In the genomic region with DNA sequence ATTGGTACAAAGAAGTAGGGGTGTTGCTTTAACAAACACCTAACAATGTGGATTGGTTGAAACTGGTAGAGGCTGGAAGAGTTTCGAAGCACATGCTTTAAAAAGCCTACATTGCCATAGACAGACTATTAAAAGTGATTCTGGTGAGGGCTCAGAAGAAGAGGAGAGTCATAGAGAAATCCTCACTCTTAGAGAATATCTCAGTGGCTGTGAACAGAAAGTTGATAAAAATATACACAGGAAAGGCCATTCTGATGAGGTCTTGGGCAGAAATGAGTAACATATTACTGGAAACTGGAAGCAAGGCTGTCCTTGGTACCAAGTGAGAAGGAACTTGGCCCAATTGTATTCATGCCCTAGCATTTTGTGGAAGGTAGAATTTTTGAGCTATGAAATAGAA, we compare ENCODE assay signal across 14 cellular contexts.
DNase-seq lines count a peak whose midpoint lies in the region; ATAC-seq and TF ChIP-seq lines count a peak whose summit lies in the region.
"Had no signal": no experiment of that assay in that cellular context is flagged by ENCODE, and none has a peak within 500 bp of the region (broad histone marks: within the 10 kb centered on the region; RNA-seq: fewer than 3 reads in every experiment).

No MANE protein-coding gene starts in this region.

- H3K4me1 ChIP-seq in suprapubic skin (peaks cover 2% of the 10 kb centered on the region), adrenal gland (replicated peaks in 1 of 2) (no peaks in the 10 kb centered on the region)

- TF ChIP-seq POLR2A in suprapubic skin (IDR thresholded peaks at IDR 0.05) (no peak), adrenal gland (IDR thresholded peaks at IDR 0.05) (no peak)

- no peak for TF ChIP-seq EP300 in suprapubic skin (IDR thresholded peaks at IDR 0.05)

- H3K9me3 ChIP-seq in suprapubic skin (no peaks in the 10 kb centered on the region), adrenal gland (replicated peaks in 1 of 3) (no peaks in the 10 kb centered on the region)

- peak; percentile 85 for ATAC-seq in GM18508 (IDR thresholded peaks at IDR 0.05; ENCODE audit: insufficient read depth, unreplicated experiment)
- ATAC-seq in GM21367 (IDR thresholded peaks at IDR 0.05; ENCODE audit: unreplicated experiment): peak; percentile 77
- ATAC-seq in HG02870 (IDR thresholded peaks at IDR 0.05; ENCODE audit: unreplicated experiment): peak; percentile 90
- peak; percentile 80 for ATAC-seq in HG03439 (IDR thresholded peaks at IDR 0.05; ENCODE audit: unreplicated experiment)
- ATAC-seq: left colon, WTC11 had no signal

- intact Hi-C loops in adrenal gland (cut with DNase I): no loop called here

- no peak overlapping the region for H3K4me3 ChIP-seq in suprapubic skin
- no peak overlapping the region for H3K4me3 ChIP-seq in adrenal gland

- H3K36me3 ChIP-seq in suprapubic skin (no peaks in the 10 kb centered on the region), adrenal gland (replicated peaks in 1 of 2) (no peaks in the 10 kb centered on the region)

- no peaks in the 10 kb centered on the region for H3K27me3 ChIP-seq in suprapubic skin
- no peaks in the 10 kb centered on the region for H3K27me3 ChIP-seq in adrenal gland

- WGBS in suprapubic skin: 87% methylated on average over 1 of the region's 1 CpG
- 54 to 71% (median 66%) methylated on average over 1 of the region's 1 CpG for WGBS in adrenal gland, 4 donors

- no peak for DNase-seq in suprapubic skin (ENCODE audit: low spot score in 2 of 2)
- no peak for DNase-seq in adrenal gland
- DNase-seq in NCI-H82 (lab: John Stamatoyannopoulos, UW): no peak
- DNase-seq in NCI-H1930 (lab: John Stamatoyannopoulos, UW): no peak
- DNase-seq: activated CD8-positive, alpha-beta memory T cell treated with anti-CD3 and anti-CD28 coated beads, Interleukin-2, amount 50 U/mL, for 48 hours; left colon; NCI-H2107; retina; stimulated activated CD4-positive, alpha-beta T cell treated with anti-CD3 and anti-CD28 coated beads, Interleukin-2, amount 100 ng/mL, for 24 hours had no signal

- TF ChIP-seq CTCF in suprapubic skin (IDR thresholded peaks at IDR 0.05) (no peak), adrenal gland (IDR thresholded peaks at IDR 0.05) (no peak)

- H3K27ac ChIP-seq in suprapubic skin (no peak overlapping the region), adrenal gland (no peak overlapping the region)
